Comparison of ENCODE assay signal across 33 cellular contexts in the genomic region with DNA sequence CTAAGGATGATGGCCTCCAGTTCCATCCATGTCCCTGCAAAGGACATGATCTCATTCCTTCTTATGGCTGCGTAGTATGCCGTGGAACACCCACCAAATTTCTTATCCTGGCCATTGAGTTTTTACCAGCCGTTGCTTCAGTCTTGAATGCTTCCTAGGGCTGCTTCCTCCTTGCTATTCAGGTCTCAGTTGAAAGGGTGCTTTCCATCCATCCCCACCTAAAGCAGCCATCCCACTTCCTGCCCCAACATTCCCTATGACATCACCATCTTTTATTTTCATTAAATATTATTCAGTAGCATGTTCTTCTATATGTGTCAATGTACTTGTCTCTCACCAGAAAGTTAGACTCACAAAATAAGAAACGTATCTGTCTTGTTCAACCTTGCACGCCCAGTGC. TPM values are rescaled to one million over a fixed set of nuclear protein-coding genes. Genes with fewer than 3 reads are reported as not detected.
"Had no signal": no experiment of that assay in that cellular context is flagged by ENCODE, and none has a peak within 500 bp of the region (broad histone marks: within the 10 kb centered on the region; RNA-seq: fewer than 3 reads in every experiment).

No MANE protein-coding gene starts in this region.

- H3K4me1 Mint-ChIP-seq: immature natural killer cell; naive B cell; natural killer cell; nephron progenitor cell; neural progenitor cell; stimulated activated memory B cell treated with anti-CD40 and anti-IgM and Interleukin-4, amounts not matched to agents 10 μg/mL and 1 μg/mL and 100 μg/mL, for 72 hours; stimulated activated naive CD8-positive, alpha-beta T cell treated with anti-CD3 and anti-CD28 coated beads, Interleukin-15, amount 100 ng/mL, for 72 hours had no signal

- H3K4me3 ChIP-seq: heart left ventricle, lower lobe of right lung, neural progenitor cell, right atrium auricular region, spleen, tibial nerve, uterus had no signal

- H3K4me2 ChIP-seq: neural progenitor cell had no signal

- H2AFZ ChIP-seq: neural progenitor cell, parathyroid adenoma had no signal

- H3K27ac ChIP-seq: lower lobe of right lung, neural progenitor cell, neutrophil, parathyroid adenoma, spleen, tibial nerve, uterus had no signal

- H3K4me1 ChIP-seq: heart left ventricle, lower lobe of right lung, parathyroid adenoma, spleen, uterus had no signal

- H3K27me3 ChIP-seq: heart left ventricle, neural progenitor cell, right atrium auricular region, tibial nerve, uterus had no signal

- H3K36me3 Mint-ChIP-seq: immature natural killer cell; naive B cell; natural killer cell; neural progenitor cell; stimulated activated memory B cell treated with anti-CD40 and anti-IgM and Interleukin-4, amounts not matched to agents 10 μg/mL and 1 μg/mL and 100 μg/mL, for 72 hours; type B pancreatic cell had no signal

- H3K4me3 Mint-ChIP-seq: immature natural killer cell; naive B cell; natural killer cell; nephron progenitor cell; neural progenitor cell; stimulated activated memory B cell treated with anti-CD40 and anti-IgM and Interleukin-4, amounts not matched to agents 10 μg/mL and 1 μg/mL and 100 μg/mL, for 72 hours; stimulated activated naive CD8-positive, alpha-beta T cell treated with anti-CD3 and anti-CD28 coated beads, Interleukin-15, amount 100 ng/mL, for 72 hours; type B pancreatic cell had no signal

- H3K9me3 Mint-ChIP-seq: immature natural killer cell; naive B cell; natural killer cell; nephron progenitor cell; neural progenitor cell; stimulated activated memory B cell treated with anti-CD40 and anti-IgM and Interleukin-4, amounts not matched to agents 10 μg/mL and 1 μg/mL and 100 μg/mL, for 72 hours; stimulated activated naive CD8-positive, alpha-beta T cell treated with anti-CD3 and anti-CD28 coated beads, Interleukin-15, amount 100 ng/mL, for 72 hours; type B pancreatic cell had no signal

- H3K79me2 ChIP-seq: parathyroid adenoma had no signal

- ATAC-seq: left lobe of liver; lower lobe of right lung; natural killer cell; sciatic nerve; stimulated activated memory B cell treated with anti-CD40 and anti-IgM and Interleukin-4, amounts not matched to agents 10 μg/mL and 1 μg/mL and 100 μg/mL, for 72 hours; stimulated activated naive CD8-positive, alpha-beta T cell treated with anti-CD3 and anti-CD28 coated beads, Interleukin-15, amount 100 ng/mL, for 72 hours had no signal

- H3K9ac ChIP-seq: neural progenitor cell, parathyroid adenoma had no signal

- H3K27me3 Mint-ChIP-seq: type B pancreatic cell had no signal

- FAIRE-seq: islet of Langerhans, kidney, small intestine had no signal

- DNase-seq: heart left ventricle; hypothalamus; immature natural killer cell; kidney; lower lobe of right lung; mammary epithelial cell; naive B cell; natural killer cell; nephron progenitor cell; occipital lobe; small intestine; spleen; stimulated activated CD4-positive, alpha-beta T cell treated with anti-CD3 and anti-CD28 coated beads, Interleukin-2, amount 100 ng/mL, for 48 hours; stimulated activated CD4-positive, alpha-beta T cell treated with anti-CD3 and anti-CD28 coated beads, Interleukin-4, amount 100 ng/mL, for 4 hours; stimulated activated CD8-positive, alpha-beta memory T cell treated with anti-CD3 and anti-CD28 coated beads, Interleukin-4, amount 100 ng/mL, for 48 hours; stimulated activated naive CD4-positive, alpha-beta T cell treated with Interleukin-2 at 50 U/mL for 16 hours; stimulated activated naive CD8-positive, alpha-beta T cell treated with anti-CD3 and anti-CD28 coated beads, Interleukin-15, amount 100 ng/mL, for 72 hours; substantia nigra; uterus had no signal

- H3K36me3 ChIP-seq: heart left ventricle, lower lobe of right lung, neural progenitor cell, neutrophil, right atrium auricular region, spleen, tibial nerve, uterus had no signal

- H3K9me3 ChIP-seq: heart left ventricle, lower lobe of right lung, neutrophil, right atrium auricular region, spleen, tibial nerve, uterus had no signal

- H3K27ac Mint-ChIP-seq: immature natural killer cell; naive B cell; natural killer cell; nephron progenitor cell; neural progenitor cell; stimulated activated memory B cell treated with anti-CD40 and anti-IgM and Interleukin-4, amounts not matched to agents 10 μg/mL and 1 μg/mL and 100 μg/mL, for 72 hours; stimulated activated naive CD8-positive, alpha-beta T cell treated with anti-CD3 and anti-CD28 coated beads, Interleukin-15, amount 100 ng/mL, for 72 hours; type B pancreatic cell had no signal

RNA-seq across cellular contexts. Expression of gene SLN, which starts 40.7 kb away (rescaled TPM):
- total RNA-seq: kidney, left lobe of liver, liver, mammary epithelial cell, mucosa of gallbladder, natural killer cell, osteocyte, pulmonary artery endothelial cell, sciatic nerve had no signal
- polyA plus RNA-seq: immature natural killer cell, liver, mammary epithelial cell had no signal
